In genomic region chr1:44674113-44675000, GRCh38 we compare ENCODE assay signal across 1 cellular context.
A peak's percentile ranks its signal among the peaks of the same experiment; 100 is the strongest.
TF ChIP-seq lines count a peak whose summit lies in the region.

Gene ARMH1, plus strand, starts transcription at chr1:44674714. Its CDS starts 14,984 bp downstream, at chr1:44689698.
Gene TMEM53, minus strand, starts transcription at chr1:44674481. Its CDS starts 90 bp downstream, at chr1:44674391.

TF ChIP-seq in HepG2, 621 proteins besides CTCF, POLR2A, EP300 and RAD21 (continued from another document and continues in another):
- TF ChIP-seq, protein P1, sequence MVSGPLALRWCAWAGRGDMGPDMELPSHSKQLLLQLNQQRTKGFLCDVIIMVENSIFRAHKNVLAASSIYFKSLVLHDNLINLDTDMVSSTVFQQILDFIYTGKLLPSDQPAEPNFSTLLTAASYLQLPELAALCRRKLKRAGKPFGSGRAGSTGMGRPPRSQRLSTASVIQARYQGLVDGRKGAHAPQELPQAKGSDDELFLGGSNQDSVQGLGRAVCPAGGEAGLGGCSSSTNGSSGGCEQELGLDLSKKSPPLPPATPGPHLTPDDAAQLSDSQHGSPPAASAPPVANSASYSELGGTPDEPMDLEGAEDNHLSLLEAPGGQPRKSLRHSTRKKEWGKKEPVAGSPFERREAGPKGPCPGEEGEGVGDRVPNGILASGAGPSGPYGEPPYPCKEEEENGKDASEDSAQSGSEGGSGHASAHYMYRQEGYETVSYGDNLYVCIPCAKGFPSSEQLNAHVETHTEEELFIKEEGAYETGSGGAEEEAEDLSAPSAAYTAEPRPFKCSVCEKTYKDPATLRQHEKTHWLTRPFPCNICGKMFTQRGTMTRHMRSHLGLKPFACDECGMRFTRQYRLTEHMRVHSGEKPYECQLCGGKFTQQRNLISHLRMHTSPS (CRISPR knock-in tag; IDR thresholded peaks at IDR 0.05; ENCODE audit: low read depth) = peak; percentile 71
- TF ChIP-seq TAF15 (IDR thresholded peaks at IDR 0.05; ENCODE audit: low read depth, low read length, poor library complexity, severe bottlenecking) (no peak), ZSCAN12 (CRISPR knock-in tag; IDR thresholded peaks at IDR 0.05) (no peak), TEAD3 (CRISPR knock-in tag; optimal IDR thresholded peaks at IDR 0.05; ENCODE audit: borderline replicate concordance) (peak; percentile 7), SMAD9 (CRISPR knock-in tag; IDR thresholded peaks at IDR 0.05) (no peak), ZNF75D (CRISPR knock-in tag; IDR thresholded peaks at IDR 0.05; ENCODE audit: borderline replicate concordance) (no peak), NCOA1 (CRISPR knock-in tag; IDR thresholded peaks at IDR 0.05) (peak; percentile 96), NFIC (IDR thresholded peaks at IDR 0.05; ENCODE audit: low read length) (no peak), MAFF (IDR thresholded peaks at IDR 0.05; ENCODE audit: low read depth, low read length) (no peak), THAP8 (CRISPR knock-in tag; IDR thresholded peaks at IDR 0.05; ENCODE audit: borderline replicate concordance) (no peak), KDM5B (CRISPR knock-in tag; IDR thresholded peaks at IDR 0.05; ENCODE audit: borderline replicate concordance) (peak; percentile 54; the same call in 1 of the 2 replicates), MIER3 (CRISPR knock-in tag; IDR thresholded peaks at IDR 0.05; ENCODE audit: borderline replicate concordance) (no peak), FOSL1 (CRISPR knock-in tag; IDR thresholded peaks at IDR 0.05; ENCODE audit: borderline replicate concordance) (no peak), ZNF256 (CRISPR knock-in tag; conservative IDR thresholded peaks at IDR 0.05) (no peak), ZNF674 (CRISPR knock-in tag; IDR thresholded peaks at IDR 0.05; ENCODE audit: low read depth) (no peak), ZFP82 (CRISPR knock-in tag; IDR thresholded peaks at IDR 0.05; ENCODE audit: borderline replicate concordance) (no peak), ZNF619 (CRISPR knock-in tag; IDR thresholded peaks at IDR 0.05) (no peak), TCF12 (IDR thresholded peaks at IDR 0.05) (no peak), TCF12 (CRISPR knock-in tag; IDR thresholded peaks at IDR 0.05) (no peak), CREB1 (IDR thresholded peaks at IDR 0.05) (peak; percentile 84), CREB1 (CRISPR knock-in tag; IDR thresholded peaks at IDR 0.05) (peak; percentile 93), ARNT2 (CRISPR knock-in tag; IDR thresholded peaks at IDR 0.05; ENCODE audit: low read depth) (no peak; the same call in 1 of the 2 replicates), SKIL (CRISPR knock-in tag; IDR thresholded peaks at IDR 0.05; ENCODE audit: borderline replicate concordance) (no peak; the same call in 1 of the 2 replicates), GTF2F1 (IDR thresholded peaks at IDR 0.05; ENCODE audit: low read length) (no peak), MIER2 (CRISPR knock-in tag; IDR thresholded peaks at IDR 0.05) (0 out of 2 replicates have a peak, but pooled peaks have one; percentile 19), ZSCAN25 (CRISPR knock-in tag; IDR thresholded peaks at IDR 0.05) (peak; percentile 62), ZNF10 (CRISPR knock-in tag; IDR thresholded peaks at IDR 0.05; ENCODE audit: borderline replicate concordance, low read depth) (no peak), PAXIP1 (CRISPR knock-in tag; conservative IDR thresholded peaks at IDR 0.05) (peak; percentile 78), NRL (CRISPR knock-in tag; IDR thresholded peaks at IDR 0.05; ENCODE audit: borderline replicate concordance) (no peak; the same call in 1 of the 2 replicates), KAT2B (IDR thresholded peaks at IDR 0.05; ENCODE audit: borderline replicate concordance, low read depth, low read length) (no peak), ZFP62 (CRISPR knock-in tag; IDR thresholded peaks at IDR 0.05) (no peak), ZNF263 (CRISPR knock-in tag; IDR thresholded peaks at IDR 0.05) (no peak), ZEB1 (IDR thresholded peaks at IDR 0.05; ENCODE audit: insufficient replicate concordance, low read depth) (no peak), AKAP8 (CRISPR knock-in tag; IDR thresholded peaks at IDR 0.05) (no peak), RORA (CRISPR knock-in tag; IDR thresholded peaks at IDR 0.05) (no peak), TRIM24 (CRISPR knock-in tag; IDR thresholded peaks at IDR 0.05) (no peak), RXRB (CRISPR knock-in tag; IDR thresholded peaks at IDR 0.05; ENCODE audit: borderline replicate concordance) (peak; percentile 93), SATB2 (CRISPR knock-in tag; IDR thresholded peaks at IDR 0.05) (no peak), ZNF768 (CRISPR knock-in tag; IDR thresholded peaks at IDR 0.05) (no peak), ZNF644 (CRISPR knock-in tag; IDR thresholded peaks at IDR 0.05; ENCODE audit: low read depth) (0 out of 2 replicates have a peak, but pooled peaks have one; percentile 23), SMARCC2 (IDR thresholded peaks at IDR 0.05) (no peak), CBX2 (IDR thresholded peaks at IDR 0.05; ENCODE audit: low read depth, low read length) (no peak), CBX2 (CRISPR knock-in tag; IDR thresholded peaks at IDR 0.05; ENCODE audit: low read depth) (no peak), ZNF282 (IDR thresholded peaks at IDR 0.05; ENCODE audit: partially characterized antibody) (no peak), SOX6 (IDR thresholded peaks at IDR 0.05) (no peak), SOX6 (CRISPR knock-in tag; IDR thresholded peaks at IDR 0.05) (peak; percentile 45), HHEX (CRISPR knock-in tag; IDR thresholded peaks at IDR 0.05) (no peak), THAP11 (CRISPR knock-in tag; IDR thresholded peaks at IDR 0.05) (0 out of 2 replicates have a peak, but pooled peaks have one; percentile 24), BRF2 (CRISPR knock-in tag; IDR thresholded peaks at IDR 0.05) (no peak), ZNF3 (CRISPR knock-in tag; IDR thresholded peaks at IDR 0.05) (no peak), ZNF616 (CRISPR knock-in tag; IDR thresholded peaks at IDR 0.05; ENCODE audit: low read depth) (peak; percentile 47; the same call in 1 of the 2 replicates), GABPA (IDR thresholded peaks at IDR 0.05; ENCODE audit: low read depth, low read length) (peak; percentile 40), GABPA (CRISPR knock-in tag; IDR thresholded peaks at IDR 0.05; ENCODE audit: low read depth) (peak; percentile 66), SETDB1 (CRISPR knock-in tag; IDR thresholded peaks at IDR 0.05; ENCODE audit: borderline replicate concordance) (no peak), SRY (CRISPR knock-in tag; IDR thresholded peaks at IDR 0.05) (no peak; the same call in 1 of the 2 replicates), REPIN1 (CRISPR knock-in tag; IDR thresholded peaks at IDR 0.05; ENCODE audit: borderline replicate concordance, low read depth) (no peak), ZNF501 (CRISPR knock-in tag; IDR thresholded peaks at IDR 0.05) (no peak; the same call in 1 of the 2 replicates), ZFP36 (IDR thresholded peaks at IDR 0.05; ENCODE audit: borderline replicate concordance, low read depth, low read length, partially characterized antibody) (no peak), SP140L (CRISPR knock-in tag; IDR thresholded peaks at IDR 0.05; ENCODE audit: borderline replicate concordance) (no peak)
- TF ChIP-seq, protein P2, sequence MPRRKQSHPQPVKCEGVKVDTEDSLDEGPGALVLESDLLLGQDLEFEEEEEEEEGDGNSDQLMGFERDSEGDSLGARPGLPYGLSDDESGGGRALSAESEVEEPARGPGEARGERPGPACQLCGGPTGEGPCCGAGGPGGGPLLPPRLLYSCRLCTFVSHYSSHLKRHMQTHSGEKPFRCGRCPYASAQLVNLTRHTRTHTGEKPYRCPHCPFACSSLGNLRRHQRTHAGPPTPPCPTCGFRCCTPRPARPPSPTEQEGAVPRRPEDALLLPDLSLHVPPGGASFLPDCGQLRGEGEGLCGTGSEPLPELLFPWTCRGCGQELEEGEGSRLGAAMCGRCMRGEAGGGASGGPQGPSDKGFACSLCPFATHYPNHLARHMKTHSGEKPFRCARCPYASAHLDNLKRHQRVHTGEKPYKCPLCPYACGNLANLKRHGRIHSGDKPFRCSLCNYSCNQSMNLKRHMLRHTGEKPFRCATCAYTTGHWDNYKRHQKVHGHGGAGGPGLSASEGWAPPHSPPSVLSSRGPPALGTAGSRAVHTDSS (CRISPR knock-in tag; conservative IDR thresholded peaks at IDR 0.05) = no peak
- TF ChIP-seq, protein P3, sequence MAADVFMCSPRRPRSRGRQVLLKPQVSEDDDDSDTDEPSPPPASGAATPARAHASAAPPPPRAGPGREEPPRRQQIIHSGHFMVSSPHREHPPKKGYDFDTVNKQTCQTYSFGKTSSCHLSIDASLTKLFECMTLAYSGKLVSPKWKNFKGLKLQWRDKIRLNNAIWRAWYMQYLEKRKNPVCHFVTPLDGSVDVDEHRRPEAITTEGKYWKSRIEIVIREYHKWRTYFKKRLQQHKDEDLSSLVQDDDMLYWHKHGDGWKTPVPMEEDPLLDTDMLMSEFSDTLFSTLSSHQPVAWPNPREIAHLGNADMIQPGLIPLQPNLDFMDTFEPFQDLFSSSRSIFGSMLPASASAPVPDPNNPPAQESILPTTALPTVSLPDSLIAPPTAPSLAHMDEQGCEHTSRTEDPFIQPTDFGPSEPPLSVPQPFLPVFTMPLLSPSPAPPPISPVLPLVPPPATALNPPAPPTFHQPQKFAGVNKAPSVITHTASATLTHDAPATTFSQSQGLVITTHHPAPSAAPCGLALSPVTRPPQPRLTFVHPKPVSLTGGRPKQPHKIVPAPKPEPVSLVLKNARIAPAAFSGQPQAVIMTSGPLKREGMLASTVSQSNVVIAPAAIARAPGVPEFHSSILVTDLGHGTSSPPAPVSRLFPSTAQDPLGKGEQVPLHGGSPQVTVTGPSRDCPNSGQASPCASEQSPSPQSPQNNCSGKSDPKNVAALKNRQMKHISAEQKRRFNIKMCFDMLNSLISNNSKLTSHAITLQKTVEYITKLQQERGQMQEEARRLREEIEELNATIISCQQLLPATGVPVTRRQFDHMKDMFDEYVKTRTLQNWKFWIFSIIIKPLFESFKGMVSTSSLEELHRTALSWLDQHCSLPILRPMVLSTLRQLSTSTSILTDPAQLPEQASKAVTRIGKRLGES (CRISPR knock-in tag; IDR thresholded peaks at IDR 0.05; ENCODE audit: borderline replicate concordance) = no peak
- TF ChIP-seq, protein P4, sequence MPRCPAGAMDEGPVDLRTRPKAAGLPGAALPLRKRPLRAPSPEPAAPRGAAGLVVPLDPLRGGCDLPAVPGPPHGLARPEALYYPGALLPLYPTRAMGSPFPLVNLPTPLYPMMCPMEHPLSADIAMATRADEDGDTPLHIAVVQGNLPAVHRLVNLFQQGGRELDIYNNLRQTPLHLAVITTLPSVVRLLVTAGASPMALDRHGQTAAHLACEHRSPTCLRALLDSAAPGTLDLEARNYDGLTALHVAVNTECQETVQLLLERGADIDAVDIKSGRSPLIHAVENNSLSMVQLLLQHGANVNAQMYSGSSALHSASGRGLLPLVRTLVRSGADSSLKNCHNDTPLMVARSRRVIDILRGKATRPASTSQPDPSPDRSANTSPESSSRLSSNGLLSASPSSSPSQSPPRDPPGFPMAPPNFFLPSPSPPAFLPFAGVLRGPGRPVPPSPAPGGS (CRISPR knock-in tag; IDR thresholded peaks at IDR 0.05) = no peak; the same call in 1 of the 2 replicates
